In genomic region chr3:89107461-89108035, GRCh38 we compare ENCODE assay signal across 8 cellular contexts. TPM values are rescaled to one million over a fixed set of nuclear protein-coding genes. Genes with fewer than 3 reads are reported as not detected.
DNase-seq lines count a peak whose midpoint lies in the region; ATAC-seq, FAIRE-seq and TF ChIP-seq lines count a peak whose summit lies in the region.

TSS of gene EPHA3 (plus strand) at chr3:89107621. CDS start at chr3:89107749, 128 bp downstream.

- intact Hi-C loops in MCF 10A (cut with micrococcal nuclease) (no loop called here), sciatic nerve (cut with DNase I) (no loop called here)

- H3K4me3 ChIP-seq in iPS-15b (ENCODE audit: low read depth, low read length) = peak within 1 kb of the TSS; percentile 71

- no TSS peak for BruUV-seq in MCF 10A (replicated peaks; lab: Mats Ljungman, UMichigan)

- ATAC-seq in GM21447 (IDR thresholded peaks at IDR 0.05; ENCODE audit: unreplicated experiment) (peak; percentile 95), sciatic nerve (peak; percentile 97)

- no peak within 1 kb of the TSS for H3K9ac ChIP-seq in iPS-15b (ENCODE audit: low read depth, low read length)

- no peaks in the 10 kb centered on the region for H3K36me3 ChIP-seq in iPS-15b (ENCODE audit: control insufficient read depth, insufficient read depth, low read length)

- peaks cover 15% of the 10 kb centered on the region for H3K4me1 Mint-ChIP-seq in T-helper 1 cell treated with Interleukin-12 subunit alpha and Interleukin-12 subunit beta and Interleukin-4 antibody, amounts not matched to agents 30 μg/mL and 1 μg/mL, for 36 hours (ENCODE audit: low read depth)
- peaks cover 13% of the 10 kb centered on the region for H3K4me1 Mint-ChIP-seq in MCF 10A (ENCODE audit: insufficient read depth, unreplicated experiment)

- H3K27me3 ChIP-seq in iPS-15b (ENCODE audit: control insufficient read depth, insufficient read depth, low read length) = peaks cover 45% of the 10 kb centered on the region

- CTCF ChIA-PET in MCF 10A (lab: Yijun Ruan, JAX) = interaction anchor here (0.6 to 2.9 kb wide), 4 partner anchors 146 to 985 kb away, joined by 3 to 15 read pairs (median 4); no protein-coding TSS in a partner anchor

- H3K27ac Mint-ChIP-seq in T-helper 1 cell treated with Interleukin-12 subunit alpha and Interleukin-12 subunit beta and Interleukin-4 antibody, amounts not matched to agents 30 μg/mL and 1 μg/mL, for 36 hours = no peak within 1 kb of the TSS
- H3K27ac Mint-ChIP-seq in MCF 10A (ENCODE audit: low read depth, unreplicated experiment) = no peak within 1 kb of the TSS

- peaks cover 27% of the 10 kb centered on the region for H3K27me3 Mint-ChIP-seq in T-helper 1 cell treated with Interleukin-12 subunit alpha and Interleukin-12 subunit beta and Interleukin-4 antibody, amounts not matched to agents 30 μg/mL and 1 μg/mL, for 36 hours (ENCODE audit: low read depth)
- H3K27me3 Mint-ChIP-seq in MCF 10A (ENCODE audit: insufficient read depth, unreplicated experiment) = peaks cover 13% of the 10 kb centered on the region

- FAIRE-seq in RCC 7860 (lab: Jason Lieb, UNC) = no peak

- POLR2A ChIA-PET in MCF 10A (lab: Yijun Ruan, JAX) = interaction anchor here (0.7 kb wide), 1 partner anchor 900 kb away, joined by 8 read pairs; no protein-coding TSS in a partner anchor

- peak; percentile 75 for DNase-seq in D341Med (ENCODE audit: low spot score)
- DNase-seq in HS-27A (ENCODE audit: low read depth) = peak; percentile 65
- peak; percentile 8 for DNase-seq in MCF 10A (ENCODE audit: unreplicated experiment)
- DNase-seq in sciatic nerve (ENCODE audit: low spot score) = peak; percentile 85
- DNase-seq in RCC 7860 (ENCODE audit: low spot score) = no peak

- H3K36me3 Mint-ChIP-seq in T-helper 1 cell treated with Interleukin-12 subunit alpha and Interleukin-12 subunit beta and Interleukin-4 antibody, amounts not matched to agents 30 μg/mL and 1 μg/mL, for 36 hours (ENCODE audit: low read depth) = no peaks in the 10 kb centered on the region
- no peaks in the 10 kb centered on the region for H3K36me3 Mint-ChIP-seq in MCF 10A (ENCODE audit: insufficient read depth, unreplicated experiment)

- H3K4me3 Mint-ChIP-seq in T-helper 1 cell treated with Interleukin-12 subunit alpha and Interleukin-12 subunit beta and Interleukin-4 antibody, amounts not matched to agents 30 μg/mL and 1 μg/mL, for 36 hours = peak within 1 kb of the TSS; percentile 76
- peak within 1 kb of the TSS; percentile 78 for H3K4me3 Mint-ChIP-seq in MCF 10A (ENCODE audit: unreplicated experiment)

- no peaks in the 10 kb centered on the region for H3K4me1 ChIP-seq in iPS-15b (ENCODE audit: control insufficient read depth, insufficient read depth, low read length)

- no peak for TF ChIP-seq CTCF in MCF 10A (IDR thresholded peaks at IDR 0.05; ENCODE audit: unreplicated experiment)

- H3K9me3 ChIP-seq in iPS-15b (ENCODE audit: control insufficient read depth, insufficient read depth, low read length) = no peaks in the 10 kb centered on the region

- no peaks in the 10 kb centered on the region for H3K9me3 Mint-ChIP-seq in T-helper 1 cell treated with Interleukin-12 subunit alpha and Interleukin-12 subunit beta and Interleukin-4 antibody, amounts not matched to agents 30 μg/mL and 1 μg/mL, for 36 hours
- H3K9me3 Mint-ChIP-seq in MCF 10A (ENCODE audit: unreplicated experiment) = no peaks in the 10 kb centered on the region

RNA-seq across cellular contexts. Expression of gene EPHA3, which starts in this region (rescaled TPM):
- total RNA-seq in MCF 10A (2022) (not detected in 2 replicates), sciatic nerve (12.6 TPM)

Comparison
In these comparisons a context has a peak if more than half of its experiments do, and no peak if none do; other contexts are left out.
1. RNA of gene EPHA3 (total RNA-seq): 12.6 TPM in sciatic nerve (single experiment); not detected in MCF 10A; every median in the first group is over 10 times any median in the second.
2. Peak in DNase-seq in MCF 10A; RNA of the gene not detected or under 1 TPM.